ENCODE assay signal across 14 cellular contexts in the genomic region with DNA sequence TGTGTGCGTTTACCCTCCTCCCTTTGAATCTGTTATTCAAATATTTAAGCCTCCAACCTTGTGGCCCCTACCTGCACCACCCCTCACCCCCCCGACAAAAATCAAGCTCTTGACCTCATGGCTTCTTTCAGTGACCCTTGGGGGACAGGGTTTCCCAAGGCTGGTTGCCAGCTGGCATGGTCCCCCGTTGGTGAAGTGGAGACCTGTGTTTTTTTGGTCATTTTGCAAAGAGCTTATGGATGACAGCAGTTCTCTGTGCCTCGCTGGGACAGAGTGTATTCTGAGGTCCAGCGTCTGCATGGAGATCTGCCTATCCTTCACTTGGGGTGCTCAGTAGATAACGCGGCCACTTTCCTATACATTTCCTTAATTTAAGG.
DNase-seq lines count a peak whose midpoint lies in the region; ATAC-seq and TF ChIP-seq lines count a peak whose summit lies in the region.
"Had no signal": no experiment of that assay in that cellular context is flagged by ENCODE, and none has a peak within 500 bp of the region (broad histone marks: within the 10 kb centered on the region; RNA-seq: fewer than 3 reads in every experiment).

No MANE protein-coding gene starts in this region.

- no peak overlapping the region for H3K27ac Mint-ChIP-seq in CD14-positive monocyte
- H3K27ac Mint-ChIP-seq in stimulated activated memory B cell treated with anti-CD40 and anti-IgM and Interleukin-4, amounts not matched to agents 10 μg/mL and 1 μg/mL and 100 μg/mL, for 72 hours, result no peak overlapping the region
- H3K27ac Mint-ChIP-seq: activated T-cell treated with anti-CD3 and anti-CD28 coated beads, Interleukin-2, amount 50 U/mL, for 72 hours; stimulated activated naive CD8-positive, alpha-beta T cell treated with anti-CD3 and anti-CD28 coated beads, Interleukin-15, Interleukin-2, amounts not matched to agents 100 ng/mL and 50 ng/mL, for 24 hours had no signal

- no peak overlapping the region for H3K4me3 Mint-ChIP-seq in CD14-positive monocyte
- no peak overlapping the region for H3K4me3 Mint-ChIP-seq in stimulated activated memory B cell treated with anti-CD40 and anti-IgM and Interleukin-4, amounts not matched to agents 10 μg/mL and 1 μg/mL and 100 μg/mL, for 72 hours
- H3K4me3 Mint-ChIP-seq: activated T-cell treated with anti-CD3 and anti-CD28 coated beads, Interleukin-2, amount 50 U/mL, for 72 hours; stimulated activated naive CD8-positive, alpha-beta T cell treated with anti-CD3 and anti-CD28 coated beads, Interleukin-15, Interleukin-2, amounts not matched to agents 100 ng/mL and 50 ng/mL, for 24 hours had no signal

- WGBS in hepatocyte (ENCODE audit: low lambda C conversion rate, missing lambda C conversion rate), result 78% methylated on average over 7 of the region's 7 CpGs

- no peak overlapping the region for H3K9ac ChIP-seq in rectal smooth muscle tissue (ENCODE audit: low read length)

- H3K27me3 ChIP-seq in cardiac muscle cell (no peaks in the 10 kb centered on the region), hepatocyte (no peaks in the 10 kb centered on the region), rectal smooth muscle tissue (ENCODE audit: control insufficient read depth, insufficient read depth, low read length) (no peaks in the 10 kb centered on the region), uterus (no peaks in the 10 kb centered on the region)

- no peaks in the 10 kb centered on the region for H3K9me3 Mint-ChIP-seq in CD14-positive monocyte
- no peaks in the 10 kb centered on the region for H3K9me3 Mint-ChIP-seq in stimulated activated memory B cell treated with anti-CD40 and anti-IgM and Interleukin-4, amounts not matched to agents 10 μg/mL and 1 μg/mL and 100 μg/mL, for 72 hours
- H3K9me3 Mint-ChIP-seq: activated T-cell treated with anti-CD3 and anti-CD28 coated beads, Interleukin-2, amount 50 U/mL, for 72 hours; stimulated activated naive CD8-positive, alpha-beta T cell treated with anti-CD3 and anti-CD28 coated beads, Interleukin-15, Interleukin-2, amounts not matched to agents 100 ng/mL and 50 ng/mL, for 24 hours had no signal

- DNase-seq in cardiac muscle cell (ENCODE audit: low read depth in 1 of 2, low spot score in 1 of 2), result no peak
- no peak for DNase-seq in cardiac septum (ENCODE audit: low spot score)
- no peak for DNase-seq in hepatocyte (ENCODE audit: low spot score)
- DNase-seq in uterus, result no peak
- DNase-seq in CD14-positive monocyte (ENCODE audit: low spot score), result no peak
- DNase-seq: 8988T; activated CD4-positive, CD25-positive, alpha-beta regulatory T cell treated with anti-CD3 and anti-CD28 coated beads, Interleukin-2, amount 50 U/mL, for 72 hours; activated T-cell treated with anti-CD3 and anti-CD28 coated beads, Interleukin-2, amount 50 U/mL, for 72 hours; COR-L47; mammary epithelial cell had no signal

- TF ChIP-seq CTCF in cardiac muscle cell (IDR thresholded peaks at IDR 0.05; ENCODE audit: low read depth, low read length), result no peak
- no peak for TF ChIP-seq CTCF in hepatocyte (IDR thresholded peaks at IDR 0.05; ENCODE audit: poor library complexity)
- no peak for TF ChIP-seq CTCF in uterus (IDR thresholded peaks at IDR 0.05)
- no peak for TF ChIP-seq CTCF in CD14-positive monocyte (IDR thresholded peaks at IDR 0.05)

- H3K9me2 ChIP-seq in hepatocyte (replicated peaks; ENCODE audit: insufficient read depth), result no peaks in the 10 kb centered on the region

- no peaks in the 10 kb centered on the region for H3K36me3 ChIP-seq in cardiac muscle cell
- no peaks in the 10 kb centered on the region for H3K36me3 ChIP-seq in hepatocyte (replicated peaks; ENCODE audit: insufficient read depth, low read depth)
- H3K36me3 ChIP-seq in rectal smooth muscle tissue (ENCODE audit: control insufficient read depth, insufficient read depth, low read length), result no peaks in the 10 kb centered on the region
- no peaks in the 10 kb centered on the region for H3K36me3 ChIP-seq in uterus

- ATAC-seq in stimulated activated memory B cell treated with anti-CD40 and anti-IgM and Interleukin-4, amounts not matched to agents 10 μg/mL and 1 μg/mL and 100 μg/mL, for 72 hours, result no peak
- no peak for ATAC-seq in GM21367 (IDR thresholded peaks at IDR 0.05; ENCODE audit: unreplicated experiment)
- ATAC-seq: activated T-cell treated with anti-CD3 and anti-CD28 coated beads, Interleukin-2, amount 50 U/mL, for 72 hours had no signal

- peaks cover 3 to 7% of the 10 kb centered on the region in 2 donors for H3K36me3 Mint-ChIP-seq in CD14-positive monocyte
- H3K36me3 Mint-ChIP-seq in stimulated activated memory B cell treated with anti-CD40 and anti-IgM and Interleukin-4, amounts not matched to agents 10 μg/mL and 1 μg/mL and 100 μg/mL, for 72 hours, result no peaks in the 10 kb centered on the region

- peaks cover 86% of the 10 kb centered on the region for H3K4me1 ChIP-seq in cardiac muscle cell (ENCODE audit: low read depth)
- peaks cover 77% of the 10 kb centered on the region for H3K4me1 ChIP-seq in hepatocyte (ENCODE audit: insufficient read depth)
- peaks cover 54% of the 10 kb centered on the region for H3K4me1 ChIP-seq in rectal smooth muscle tissue (ENCODE audit: control insufficient read depth, insufficient read depth, low read length)
- H3K4me1 ChIP-seq in uterus, result peaks cover 4 to 37% of the 10 kb centered on the region in 2 donors

- no peaks in the 10 kb centered on the region for H3K27me3 Mint-ChIP-seq in CD14-positive monocyte (ENCODE audit: low read depth in 3 of 3)
- H3K27me3 Mint-ChIP-seq in stimulated activated memory B cell treated with anti-CD40 and anti-IgM and Interleukin-4, amounts not matched to agents 10 μg/mL and 1 μg/mL and 100 μg/mL, for 72 hours, result no peaks in the 10 kb centered on the region
- H3K27me3 Mint-ChIP-seq: stimulated activated naive CD8-positive, alpha-beta T cell treated with anti-CD3 and anti-CD28 coated beads, Interleukin-15, Interleukin-2, amounts not matched to agents 100 ng/mL and 50 ng/mL, for 24 hours had no signal

- H3K4me3 ChIP-seq in cardiac muscle cell, result no peak overlapping the region
- no peak overlapping the region for H3K4me3 ChIP-seq in hepatocyte
- H3K4me3 ChIP-seq in rectal smooth muscle tissue (ENCODE audit: low read length), result no peak overlapping the region
- no peak overlapping the region for H3K4me3 ChIP-seq in uterus

- intact Hi-C loops in cardiac septum (cut with DNase I), result no loop called here
- intact Hi-C loops in uterus (cut with DNase I; ENCODE audit: low total_unique reads), result no loop called here
- intact Hi-C loops in CD14-positive monocyte (cut with micrococcal nuclease), result no loop called here

- H3K27ac ChIP-seq in cardiac muscle cell, result peak overlapping the region; percentile 7
- peak overlapping the region; percentile 90 for H3K27ac ChIP-seq in hepatocyte
- H3K27ac ChIP-seq in rectal smooth muscle tissue (ENCODE audit: low read depth, low read length), result peak overlapping the region; percentile 53
- H3K27ac ChIP-seq in uterus, result peak overlapping the region; percentile 80 to 82

- peaks cover 3% of the 10 kb centered on the region for H4K20me1 ChIP-seq in hepatocyte (ENCODE audit: insufficient read depth, poor library complexity, severe bottlenecking)

- H3K9me3 ChIP-seq in cardiac muscle cell (ENCODE audit: low read depth) (no peaks in the 10 kb centered on the region), hepatocyte (ENCODE audit: low read depth) (no peaks in the 10 kb centered on the region), uterus (no peaks in the 10 kb centered on the region)

- H3K4me2 ChIP-seq in hepatocyte, result peak overlapping the region; percentile 61

- H3K79me2 ChIP-seq in hepatocyte, result peaks cover 81% of the 10 kb centered on the region

- TF ChIP-seq POLR2A in uterus (IDR thresholded peaks at IDR 0.05), result no peak

- no peak overlapping the region for H2AFZ ChIP-seq in hepatocyte

- H3K4me1 Mint-ChIP-seq in CD14-positive monocyte, result no peaks in the 10 kb centered on the region
- H3K4me1 Mint-ChIP-seq in stimulated activated memory B cell treated with anti-CD40 and anti-IgM and Interleukin-4, amounts not matched to agents 10 μg/mL and 1 μg/mL and 100 μg/mL, for 72 hours, result no peaks in the 10 kb centered on the region

Comparison
In these comparisons a context has a peak if more than half of its experiments do, and no peak if none do; other contexts are left out.
1. H3K27ac ChIP-seq: peak in every context shown above with its lines; median percentile 90 in hepatocyte; 81 in uterus; 53 in rectal smooth muscle tissue; 7 in cardiac muscle cell.